In the genomic region with DNA sequence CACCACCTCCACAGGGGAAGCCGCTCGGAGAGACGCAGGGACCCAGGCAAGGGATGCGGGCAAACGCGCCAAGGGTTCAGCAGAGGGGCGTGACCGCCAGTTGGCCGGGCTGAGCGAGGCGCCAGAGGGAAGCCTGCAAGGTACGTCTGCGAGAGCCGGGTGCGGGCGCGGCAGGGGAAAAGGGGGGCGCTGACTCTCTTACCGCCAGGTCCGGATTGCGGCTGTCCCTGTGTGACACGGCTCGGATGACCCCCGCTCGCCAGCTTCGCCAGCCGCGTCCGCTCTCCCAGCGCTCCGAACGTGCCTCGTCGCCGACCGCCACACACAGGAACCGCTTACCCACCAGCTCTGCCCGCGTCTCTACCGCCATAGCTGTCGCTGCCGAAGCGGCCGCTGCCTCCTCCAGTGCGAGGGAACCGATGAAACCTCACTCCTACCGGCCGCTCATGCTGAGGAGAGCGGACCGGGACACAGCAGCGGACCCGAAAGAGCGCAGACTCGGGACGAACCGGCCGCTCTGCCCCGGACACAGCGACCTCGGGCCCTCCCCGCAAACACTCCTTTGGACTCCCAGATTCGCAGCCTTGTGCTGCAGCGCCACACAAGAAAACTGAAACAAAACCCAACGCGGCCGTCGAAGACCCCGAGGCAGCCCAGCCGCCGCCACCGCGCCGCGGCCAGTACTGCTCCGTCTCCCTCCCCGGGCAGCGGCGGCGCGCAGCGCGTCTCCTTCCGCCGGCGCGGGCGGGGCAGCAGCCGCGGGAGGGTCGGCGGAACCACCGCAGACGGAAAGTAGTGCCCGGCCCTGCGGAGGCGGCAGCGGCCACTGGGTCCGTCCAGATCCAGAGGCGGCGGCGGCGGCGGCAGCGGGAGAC, we compare ENCODE assay signal across 8 cellular contexts. TPM values are rescaled to one million over a fixed set of nuclear protein-coding genes. Genes with fewer than 3 reads are reported as not detected.
DNase-seq lines count a peak whose midpoint lies in the region; ATAC-seq and TF ChIP-seq lines count a peak whose summit lies in the region.

A gene with protein sequence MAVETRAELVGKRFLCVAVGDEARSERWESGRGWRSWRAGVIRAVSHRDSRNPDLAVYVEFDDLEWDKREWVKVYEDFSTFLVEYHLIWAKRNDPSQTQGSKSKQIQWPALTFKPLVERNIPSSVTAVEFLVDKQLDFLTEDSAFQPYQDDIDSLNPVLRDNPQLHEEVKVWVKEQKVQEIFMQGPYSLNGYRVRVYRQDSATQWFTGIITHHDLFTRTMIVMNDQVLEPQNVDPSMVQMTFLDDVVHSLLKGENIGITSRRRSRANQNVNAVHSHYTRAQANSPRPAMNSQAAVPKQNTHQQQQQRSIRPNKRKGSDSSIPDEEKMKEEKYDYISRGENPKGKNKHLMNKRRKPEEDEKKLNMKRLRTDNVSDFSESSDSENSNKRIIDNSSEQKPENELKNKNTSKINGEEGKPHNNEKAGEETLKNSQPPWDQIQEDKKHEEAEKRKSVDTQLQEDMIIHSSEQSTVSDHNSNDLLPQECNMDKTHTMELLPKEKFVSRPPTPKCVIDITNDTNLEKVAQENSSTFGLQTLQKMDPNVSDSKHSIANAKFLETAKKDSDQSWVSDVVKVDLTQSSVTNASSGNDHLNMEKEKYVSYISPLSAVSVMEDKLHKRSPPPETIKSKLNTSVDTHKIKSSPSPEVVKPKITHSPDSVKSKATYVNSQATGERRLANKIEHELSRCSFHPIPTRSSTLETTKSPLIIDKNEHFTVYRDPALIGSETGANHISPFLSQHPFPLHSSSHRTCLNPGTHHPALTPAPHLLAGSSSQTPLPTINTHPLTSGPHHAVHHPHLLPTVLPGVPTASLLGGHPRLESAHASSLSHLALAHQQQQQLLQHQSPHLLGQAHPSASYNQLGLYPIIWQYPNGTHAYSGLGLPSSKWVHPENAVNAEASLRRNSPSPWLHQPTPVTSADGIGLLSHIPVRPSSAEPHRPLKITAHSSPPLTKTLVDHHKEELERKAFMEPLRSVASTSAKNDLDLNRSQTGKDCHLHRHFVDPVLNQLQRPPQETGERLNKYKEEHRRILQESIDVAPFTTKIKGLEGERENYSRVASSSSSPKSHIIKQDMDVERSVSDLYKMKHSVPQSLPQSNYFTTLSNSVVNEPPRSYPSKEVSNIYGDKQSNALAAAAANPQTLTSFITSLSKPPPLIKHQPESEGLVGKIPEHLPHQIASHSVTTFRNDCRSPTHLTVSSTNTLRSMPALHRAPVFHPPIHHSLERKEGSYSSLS (N-terminal part only) (minus strand): TSS at position 685 of the 875 bp plus-strand sequence. CDS start 315 bp downstream, at position 370.

- ATAC-seq in GM21529 (IDR thresholded peaks at IDR 0.05; ENCODE audit: unreplicated experiment) = peak; percentile 78

- H3K4me1 ChIP-seq in SK-N-SH (ENCODE audit: control insufficient read depth in 1 of 2, insufficient read depth in 2 of 2, low read depth in 1 of 2, low read length in 1 of 2) = peaks cover 14 to 33% of the 10 kb centered on the region in 2 experiments; a peak in 3 of 4 replicates
- H3K4me1 ChIP-seq in thymus (ENCODE audit: control insufficient read depth, insufficient read depth, low read length) = peaks cover 4% of the 10 kb centered on the region

- no peaks in the 10 kb centered on the region for H3K9me2 ChIP-seq in SK-N-SH

- peak within 1 kb of the TSS; percentile 91 for H3K9ac ChIP-seq in SK-N-SH

- WGBS in SK-N-SH (ENCODE audit: low lambda C conversion rate) = 1% methylated on average over 40 of the region's 104 CpGs
- WGBS in thymus = under 1% methylated on average over 104 of the region's 104 CpGs

- TF ChIP-seq RAD21 in Ishikawa (IDR thresholded peaks at IDR 0.05; ENCODE audit: low read depth) (no peak), SK-N-SH (IDR thresholded peaks at IDR 0.05; ENCODE audit: low read length) (no peak)

- H3K4me2 ChIP-seq in SK-N-SH = peak within 1 kb of the TSS; percentile 81

- H3K36me3 ChIP-seq in SK-N-SH (replicated peaks in 1 of 2; ENCODE audit: control insufficient read depth in 1 of 2, insufficient read depth in 2 of 2, low read length in 1 of 2) (peaks cover 0 to 5% of the 10 kb centered on the region in 2 experiments), thymus (ENCODE audit: control insufficient read depth, insufficient read depth) (no peaks in the 10 kb centered on the region)

- DNase-seq in EH (ENCODE audit: low read depth) (peak; percentile 80), SK-N-SH (peak; percentile 91), globus pallidus (ENCODE audit: low spot score) (peak; percentile 68), occipital lobe (lab: John Stamatoyannopoulos, UW) (peak; percentile 55)
- DNase-seq in activated naive CD4-positive, alpha-beta T cell treated with anti-CD3 and anti-CD28 coated beads, Interleukin-2, amount 50 U/mL, for 16 hours = peak; percentile 61

- H3K9me3 ChIP-seq in SK-N-SH (no peaks in the 10 kb centered on the region), thymus (ENCODE audit: control insufficient read depth) (no peaks in the 10 kb centered on the region)

- peaks cover 95% of the 10 kb centered on the region for H3K79me2 ChIP-seq in SK-N-SH (ENCODE audit: insufficient read depth)

- TF ChIP-seq CTCF in SK-N-SH (IDR thresholded peaks at IDR 0.05) = no peak

- peaks cover 27% of the 10 kb centered on the region; the same call in 1 of the 2 replicates for H4K20me1 ChIP-seq in SK-N-SH (ENCODE audit: insufficient read depth)

- H3K4me3 ChIP-seq in SK-N-SH (ENCODE audit: low read depth in 2 of 2, low read length in 1 of 2) (peak within 1 kb of the TSS; percentile 82 to 96), thymus (ENCODE audit: low read length) (peak within 1 kb of the TSS; percentile 83)

- H2AFZ ChIP-seq in SK-N-SH (ENCODE audit: low read depth) = peak within 1 kb of the TSS; percentile 80

- TF ChIP-seq EP300 in Ishikawa (IDR thresholded peaks at IDR 0.05; ENCODE audit: borderline replicate concordance) (peak; percentile 61), SK-N-SH (IDR thresholded peaks at IDR 0.05; ENCODE audit: borderline replicate concordance in 1 of 2, low read depth in 1 of 2, low read length in 1 of 2) (peak in 1 of 2 experiments; percentile 27; a peak in 1 of 4 replicates)

- H3K27me3 ChIP-seq in SK-N-SH (ENCODE audit: insufficient read depth) (no peaks in the 10 kb centered on the region), thymus (ENCODE audit: control insufficient read depth, insufficient read depth) (no peaks in the 10 kb centered on the region)

- H3K27ac ChIP-seq in SK-N-SH (ENCODE audit: low read depth in 2 of 2, low read length in 1 of 2) (peak within 1 kb of the TSS; percentile 86 to 98), thymus (ENCODE audit: low read depth) (peak within 1 kb of the TSS; percentile 83)

- CTCF ChIA-PET in SK-N-SH (lab: Yijun Ruan, JAX) = interaction anchor here (0.9 to 2.3 kb wide), 9 partner anchors 9 to 299 kb away, joined by 3 to 9 read pairs (median 5); no protein-coding TSS in a partner anchor

- POLR2A ChIA-PET in SK-N-SH (lab: Yijun Ruan, JAX) = interaction anchor here (0.9 to 3.7 kb wide), 3 partner anchors 56 to 197 kb away, joined by 3 to 24 read pairs (median 6); no protein-coding TSS in a partner anchor

- peaks cover 37% of the 10 kb centered on the region for H3F3A ChIP-seq in SK-N-SH (replicated peaks; ENCODE audit: insufficient read depth)

TF ChIP-seq in Ishikawa, 13 proteins besides CTCF, POLR2A, EP300 and RAD21 (continues in another document):
- TF ChIP-seq CREB1 (IDR thresholded peaks at IDR 0.05; ENCODE audit: low read depth) = no peak
- no peak for TF ChIP-seq FOXM1 (IDR thresholded peaks at IDR 0.05; ENCODE audit: borderline replicate concordance, low read depth)
- peak; percentile 41; the same call in 1 of the 2 replicates for TF ChIP-seq YY1 (IDR thresholded peaks at IDR 0.05; ENCODE audit: low read depth)
- TF ChIP-seq TCF12 (IDR thresholded peaks at IDR 0.05; ENCODE audit: low read depth) = peak; percentile 25; the same call in 1 of the 2 replicates
- peak; percentile 76 for TF ChIP-seq EGR1 (IDR thresholded peaks at IDR 0.05)
- peak; percentile 15; the same call in 1 of the 2 replicates for TF ChIP-seq TEAD4 (IDR thresholded peaks at IDR 0.05)
- TF ChIP-seq, protein P1, sequence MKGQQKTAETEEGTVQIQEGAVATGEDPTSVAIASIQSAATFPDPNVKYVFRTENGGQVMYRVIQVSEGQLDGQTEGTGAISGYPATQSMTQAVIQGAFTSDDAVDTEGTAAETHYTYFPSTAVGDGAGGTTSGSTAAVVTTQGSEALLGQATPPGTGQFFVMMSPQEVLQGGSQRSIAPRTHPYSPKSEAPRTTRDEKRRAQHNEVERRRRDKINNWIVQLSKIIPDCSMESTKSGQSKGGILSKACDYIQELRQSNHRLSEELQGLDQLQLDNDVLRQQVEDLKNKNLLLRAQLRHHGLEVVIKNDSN (IDR thresholded peaks at IDR 0.05) = 0 out of 2 replicates have a peak, but pooled peaks have one; percentile 3
- peak; percentile 72 for TF ChIP-seq TAF1 (IDR thresholded peaks at IDR 0.05; ENCODE audit: low read depth)
- 0 out of 2 replicates have a peak, but pooled peaks have one; percentile 3 for TF ChIP-seq NFIC (IDR thresholded peaks at IDR 0.05)

TF ChIP-seq in SK-N-SH, 30 proteins besides CTCF, POLR2A, EP300 and RAD21:
- TF ChIP-seq SIN3A (IDR thresholded peaks at IDR 0.05; ENCODE audit: borderline replicate concordance, low read depth, low read length) = peak; percentile 9; the same call in 1 of the 2 replicates
- no peak for TF ChIP-seq GATA2 (CRISPR knock-in tag; IDR thresholded peaks at IDR 0.05)
- peak; percentile 90 for TF ChIP-seq CHD2 (IDR thresholded peaks at IDR 0.05; ENCODE audit: low read length, partially characterized antibody)
- TF ChIP-seq TCF12 (IDR thresholded peaks at IDR 0.05) = 0 out of 2 replicates have a peak, but pooled peaks have one; percentile 21
- peak; percentile 41; the same call in 1 of the 2 replicates for TF ChIP-seq POLR2AphosphoS5 (IDR thresholded peaks at IDR 0.05; ENCODE audit: low read depth, low read length)
- no peak for TF ChIP-seq TEAD4 (IDR thresholded peaks at IDR 0.05; ENCODE audit: borderline replicate concordance, insufficient read depth)
- TF ChIP-seq NFIC (IDR thresholded peaks at IDR 0.05; ENCODE audit: borderline replicate concordance) = no peak
- TF ChIP-seq MXI1 (IDR thresholded peaks at IDR 0.05; ENCODE audit: low read depth, low read length) = peak; percentile 6; the same call in 1 of the 2 replicates
- peak; percentile 75 for TF ChIP-seq TAF1 (IDR thresholded peaks at IDR 0.05; ENCODE audit: borderline replicate concordance, low read depth, low read length)
TF ChIP-seq in SK-N-SH: peak in this region for 6.

RNA-seq across cellular contexts. Expression of the gene that starts here (rescaled TPM):
- polyA plus RNA-seq in SK-N-SH (2012; rRNA removed) (11.7 and 15.3 TPM in 2 replicates), thymus (86.2 TPM)
- polyA plus RNA-seq in SK-N-SH (2012; cell fraction: cytosol; rRNA removed) = 11.6 and 12.5 TPM in 2 replicates
- 21.6 and 49.9 TPM in 2 replicates for polyA plus RNA-seq in SK-N-SH (2012; cell fraction: nucleus; rRNA removed)
- total RNA-seq in occipital lobe = 355 TPM

Comparison
In these comparisons a context has a peak if more than half of its experiments do, and no peak if none do; other contexts are left out.
1. Peak in every context shown above with its lines: DNase-seq, ATAC-seq, H3K4me3 ChIP-seq and H3K27ac ChIP-seq.